2 cellular contexts compared by ENCODE assay signal in genomic region chr12:75611041-75611440, GRCh38.
TF ChIP-seq lines count a peak whose summit lies in the region.

No MANE protein-coding gene starts in this region.

TF ChIP-seq in GM23338, 12 proteins besides CTCF, POLR2A, EP300 and RAD21:
- TF ChIP-seq POLR2AphosphoS5 (IDR thresholded peaks at IDR 0.05; ENCODE audit: low read depth) = no peak
- TF ChIP-seq ZNF114 (CRISPR knock-in tag; IDR thresholded peaks at IDR 0.05) = no peak
- no peak for TF ChIP-seq ETS1 (IDR thresholded peaks at IDR 0.05)
- no peak for TF ChIP-seq JUNB (IDR thresholded peaks at IDR 0.05; ENCODE audit: unreplicated experiment)
- no peak for TF ChIP-seq STAT1 (IDR thresholded peaks at IDR 0.05; ENCODE audit: unreplicated experiment)
- TF ChIP-seq CREB1 (CRISPR knock-in tag; IDR thresholded peaks at IDR 0.05; ENCODE audit: low read depth) = no peak
- no peak for TF ChIP-seq NANOG (IDR thresholded peaks at IDR 0.05; ENCODE audit: borderline replicate concordance)
- TF ChIP-seq ZNF462 (CRISPR knock-in tag; IDR thresholded peaks at IDR 0.05) = no peak
- TF ChIP-seq EZH2phosphoT487 (IDR thresholded peaks at IDR 0.05; ENCODE audit: unreplicated experiment) = no peak
- TF ChIP-seq, protein P1, sequence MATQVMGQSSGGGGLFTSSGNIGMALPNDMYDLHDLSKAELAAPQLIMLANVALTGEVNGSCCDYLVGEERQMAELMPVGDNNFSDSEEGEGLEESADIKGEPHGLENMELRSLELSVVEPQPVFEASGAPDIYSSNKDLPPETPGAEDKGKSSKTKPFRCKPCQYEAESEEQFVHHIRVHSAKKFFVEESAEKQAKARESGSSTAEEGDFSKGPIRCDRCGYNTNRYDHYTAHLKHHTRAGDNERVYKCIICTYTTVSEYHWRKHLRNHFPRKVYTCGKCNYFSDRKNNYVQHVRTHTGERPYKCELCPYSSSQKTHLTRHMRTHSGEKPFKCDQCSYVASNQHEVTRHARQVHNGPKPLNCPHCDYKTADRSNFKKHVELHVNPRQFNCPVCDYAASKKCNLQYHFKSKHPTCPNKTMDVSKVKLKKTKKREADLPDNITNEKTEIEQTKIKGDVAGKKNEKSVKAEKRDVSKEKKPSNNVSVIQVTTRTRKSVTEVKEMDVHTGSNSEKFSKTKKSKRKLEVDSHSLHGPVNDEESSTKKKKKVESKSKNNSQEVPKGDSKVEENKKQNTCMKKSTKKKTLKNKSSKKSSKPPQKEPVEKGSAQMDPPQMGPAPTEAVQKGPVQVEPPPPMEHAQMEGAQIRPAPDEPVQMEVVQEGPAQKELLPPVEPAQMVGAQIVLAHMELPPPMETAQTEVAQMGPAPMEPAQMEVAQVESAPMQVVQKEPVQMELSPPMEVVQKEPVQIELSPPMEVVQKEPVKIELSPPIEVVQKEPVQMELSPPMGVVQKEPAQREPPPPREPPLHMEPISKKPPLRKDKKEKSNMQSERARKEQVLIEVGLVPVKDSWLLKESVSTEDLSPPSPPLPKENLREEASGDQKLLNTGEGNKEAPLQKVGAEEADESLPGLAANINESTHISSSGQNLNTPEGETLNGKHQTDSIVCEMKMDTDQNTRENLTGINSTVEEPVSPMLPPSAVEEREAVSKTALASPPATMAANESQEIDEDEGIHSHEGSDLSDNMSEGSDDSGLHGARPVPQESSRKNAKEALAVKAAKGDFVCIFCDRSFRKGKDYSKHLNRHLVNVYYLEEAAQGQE (IDR thresholded peaks at IDR 0.05; ENCODE audit: unreplicated experiment) = no peak
- no peak for TF ChIP-seq EZH2 (IDR thresholded peaks at IDR 0.05; ENCODE audit: low read depth, unreplicated experiment)

TF ChIP-seq in H1, 55 proteins besides CTCF, POLR2A, EP300 and RAD21:
- TF ChIP-seq JUN (IDR thresholded peaks at IDR 0.05; ENCODE audit: low read depth, low read length) = no peak
- no peak for TF ChIP-seq POU5F1 (IDR thresholded peaks at IDR 0.05; ENCODE audit: low read depth, low read length)
- TF ChIP-seq TAF1 (IDR thresholded peaks at IDR 0.05; ENCODE audit: low read depth, low read length) = no peak
- TF ChIP-seq KDM1A (IDR thresholded peaks at IDR 0.05; ENCODE audit: borderline replicate concordance, low read length) = no peak
TF ChIP-seq in H1: peak in this region for 0.
